Comparison of ENCODE assay signal across 22 cellular contexts in genomic region chr2:46167924-46168323, GRCh38.
DNase-seq lines count a peak whose midpoint lies in the region; ATAC-seq and TF ChIP-seq lines count a peak whose summit lies in the region.
"Had no signal": no experiment of that assay in that cellular context is flagged by ENCODE, and none has a peak within 500 bp of the region (broad histone marks: within the 10 kb centered on the region; RNA-seq: fewer than 3 reads in every experiment).

No MANE protein-coding gene starts in this region.

- H3K79me2 ChIP-seq in mesendoderm (ENCODE audit: control insufficient read depth, insufficient read depth, low read length), result no peaks in the 10 kb centered on the region

- H2AK5ac ChIP-seq in mesendoderm (ENCODE audit: low read length), result no peak overlapping the region

- peaks cover 3% of the 10 kb centered on the region for H3K36me3 Mint-ChIP-seq in type B pancreatic cell
- no peaks in the 10 kb centered on the region for H3K36me3 Mint-ChIP-seq in activated naive CD4-positive, alpha-beta T cell treated with anti-CD3 and anti-CD28 coated beads, Interleukin-2, amount 10 ng/mL, durations not matched to agents 7 days and 5 days
- no peaks in the 10 kb centered on the region for H3K36me3 Mint-ChIP-seq in activated CD4-positive, alpha-beta T cell treated with anti-CD3 and anti-CD28 coated beads, Interleukin-2, amount 10 ng/mL, durations not matched to agents 7 days and 5 days (ENCODE audit: low read depth)

- peak overlapping the region; percentile 32 for H3K27ac Mint-ChIP-seq in type B pancreatic cell
- H3K27ac Mint-ChIP-seq in activated naive CD4-positive, alpha-beta T cell treated with anti-CD3 and anti-CD28 coated beads, Interleukin-2, amount 10 ng/mL, durations not matched to agents 7 days and 5 days, result no peak overlapping the region
- H3K27ac Mint-ChIP-seq in activated CD4-positive, alpha-beta T cell treated with anti-CD3 and anti-CD28 coated beads, Interleukin-2, amount 10 ng/mL, durations not matched to agents 7 days and 5 days, result no peak overlapping the region
- H3K27ac Mint-ChIP-seq: B cell had no signal

- H3K4me1 ChIP-seq in RWPE2 (ENCODE audit: insufficient read depth, poor library complexity, severe bottlenecking) (peaks cover 63% of the 10 kb centered on the region), mesendoderm (ENCODE audit: control insufficient read depth, low read depth, low read length) (peaks cover 2% of the 10 kb centered on the region)

- ATAC-seq in RWPE2 (ENCODE audit: low read depth) (no peak), GM21447 (IDR thresholded peaks at IDR 0.05; ENCODE audit: unreplicated experiment) (no peak)

- H2BK5ac ChIP-seq in mesendoderm (ENCODE audit: low read length), result no peak overlapping the region

- no peaks in the 10 kb centered on the region for H3K27me3 Mint-ChIP-seq in type B pancreatic cell
- H3K27me3 Mint-ChIP-seq in activated naive CD4-positive, alpha-beta T cell treated with anti-CD3 and anti-CD28 coated beads, Interleukin-2, amount 10 ng/mL, durations not matched to agents 7 days and 5 days, result no peaks in the 10 kb centered on the region
- no peaks in the 10 kb centered on the region for H3K27me3 Mint-ChIP-seq in activated CD4-positive, alpha-beta T cell treated with anti-CD3 and anti-CD28 coated beads, Interleukin-2, amount 10 ng/mL, durations not matched to agents 7 days and 5 days
- H3K27me3 Mint-ChIP-seq: B cell had no signal

- H3K27ac ChIP-seq in RWPE2 (ENCODE audit: poor library complexity, severe bottlenecking) (peak overlapping the region; percentile 97), mesendoderm (ENCODE audit: low read depth, low read length) (no peak overlapping the region)
- H3K27ac ChIP-seq: SK-N-MC had no signal

- no peak overlapping the region for H3K4ac ChIP-seq in mesendoderm (ENCODE audit: low read depth, low read length)

- H3K36me3 ChIP-seq in RWPE2 (ENCODE audit: low read depth), result no peaks in the 10 kb centered on the region
- no peaks in the 10 kb centered on the region for H3K36me3 ChIP-seq in mesendoderm (ENCODE audit: control insufficient read depth, insufficient read depth, low read length)

- H2BK15ac ChIP-seq in mesendoderm (replicated peaks; ENCODE audit: low read depth), result no peak overlapping the region

- H3K4me2 ChIP-seq in mesendoderm (ENCODE audit: low read length), result no peak overlapping the region

- H2BK120ac ChIP-seq in mesendoderm (ENCODE audit: low read depth, low read length), result no peak overlapping the region

- no peak overlapping the region for H4K5ac ChIP-seq in mesendoderm (ENCODE audit: low read length)

- H3K23ac ChIP-seq in mesendoderm (ENCODE audit: low read length), result no peak overlapping the region

- H3K79me1 ChIP-seq in mesendoderm (ENCODE audit: low read length), result no peaks in the 10 kb centered on the region

- POLR2A ChIA-PET in activated CD4-positive, alpha-beta T cell treated with anti-CD3 and anti-CD28 coated beads, Interleukin-2, amount 10 ng/mL, durations not matched to agents 7 days and 5 days (lab: Charles Lee), result interaction anchor here (0.7 kb wide), 1 partner anchor 553 kb away, joined by 3 read pairs; no protein-coding TSS in a partner anchor

- H4K8ac ChIP-seq in mesendoderm (ENCODE audit: low read depth, low read length), result no peak overlapping the region

- no peak for TF ChIP-seq CTCF in RWPE2 (IDR thresholded peaks at IDR 0.05; ENCODE audit: poor library complexity, severe bottlenecking)
- TF ChIP-seq CTCF in type B pancreatic cell (conservative IDR thresholded peaks at IDR 0.05), result no peak

- H3K4me3 Mint-ChIP-seq in type B pancreatic cell, result no peak overlapping the region
- H3K4me3 Mint-ChIP-seq in activated naive CD4-positive, alpha-beta T cell treated with anti-CD3 and anti-CD28 coated beads, Interleukin-2, amount 10 ng/mL, durations not matched to agents 7 days and 5 days, result no peak overlapping the region
- H3K4me3 Mint-ChIP-seq in activated CD4-positive, alpha-beta T cell treated with anti-CD3 and anti-CD28 coated beads, Interleukin-2, amount 10 ng/mL, durations not matched to agents 7 days and 5 days, result no peak overlapping the region
- H3K4me3 Mint-ChIP-seq: B cell had no signal

- H3K9me3 ChIP-seq in RWPE2 (ENCODE audit: severe bottlenecking), result no peaks in the 10 kb centered on the region

- no peaks in the 10 kb centered on the region for H3K27me3 ChIP-seq in RWPE2 (ENCODE audit: insufficient read depth, poor library complexity, severe bottlenecking)
- no peaks in the 10 kb centered on the region for H3K27me3 ChIP-seq in mesendoderm (ENCODE audit: insufficient read depth, low read length, poor library complexity)

- H3K9me3 Mint-ChIP-seq in type B pancreatic cell, result no peaks in the 10 kb centered on the region
- H3K9me3 Mint-ChIP-seq in activated naive CD4-positive, alpha-beta T cell treated with anti-CD3 and anti-CD28 coated beads, Interleukin-2, amount 10 ng/mL, durations not matched to agents 7 days and 5 days, result no peaks in the 10 kb centered on the region
- no peaks in the 10 kb centered on the region for H3K9me3 Mint-ChIP-seq in activated CD4-positive, alpha-beta T cell treated with anti-CD3 and anti-CD28 coated beads, Interleukin-2, amount 10 ng/mL, durations not matched to agents 7 days and 5 days

- no peak overlapping the region for H3K9ac ChIP-seq in mesendoderm (ENCODE audit: low read length)

- H3K4me3 ChIP-seq in RWPE2 (ENCODE audit: severe bottlenecking) (no peak overlapping the region), mesendoderm (ENCODE audit: low read length) (no peak overlapping the region)
- H3K4me3 ChIP-seq: SK-N-MC had no signal

- no peak overlapping the region for H3K56ac ChIP-seq in mesendoderm (ENCODE audit: low read length)

- no CpG with 5 or more reads among the region's 3 CpGs for WGBS in mesendoderm (ENCODE audit: extremely low coverage, insufficient coverage, low lambda C conversion rate)

- DNase-seq in EL, result peak; percentile 73
- no peak for DNase-seq in RWPE2 (ENCODE audit: low spot score)
- peak; percentile 31 for DNase-seq in mesendoderm
- no peak for DNase-seq in type B pancreatic cell (ENCODE audit: extremely low spot score, unreplicated experiment)
- no peak for DNase-seq in activated naive CD4-positive, alpha-beta T cell treated with anti-CD3 and anti-CD28 coated beads, Interleukin-2, amount 10 ng/mL, durations not matched to agents 7 days and 5 days
- DNase-seq in activated CD4-positive, alpha-beta T cell treated with anti-CD3 and anti-CD28 coated beads, Interleukin-2, amount 10 ng/mL, durations not matched to agents 7 days and 5 days, result no peak
- DNase-seq: ACHN, COR-L47, GF-D8, GOT3, KG1, NCI-H1048, NCI-H1436 treated with DMSO at 0.1 percent for 48 hours, NCI-H2029 treated with DMSO at 0.1 percent for 48 hours, NCI-H2171 treated with DMSO at 0.1 percent for 48 hours, NCI-H510A, NCI-H774, SHP77, T-helper 1 cell had no signal

- H3K4me1 Mint-ChIP-seq in type B pancreatic cell (ENCODE audit: unreplicated experiment), result peaks cover 31% of the 10 kb centered on the region
- no peaks in the 10 kb centered on the region for H3K4me1 Mint-ChIP-seq in activated naive CD4-positive, alpha-beta T cell treated with anti-CD3 and anti-CD28 coated beads, Interleukin-2, amount 10 ng/mL, durations not matched to agents 7 days and 5 days
- no peaks in the 10 kb centered on the region for H3K4me1 Mint-ChIP-seq in activated CD4-positive, alpha-beta T cell treated with anti-CD3 and anti-CD28 coated beads, Interleukin-2, amount 10 ng/mL, durations not matched to agents 7 days and 5 days
- H3K4me1 Mint-ChIP-seq: B cell had no signal

- no peak overlapping the region for H3K18ac ChIP-seq in mesendoderm (ENCODE audit: low read length)

- CTCF ChIA-PET in activated naive CD4-positive, alpha-beta T cell treated with anti-CD3 and anti-CD28 coated beads, Interleukin-2, amount 10 ng/mL, durations not matched to agents 7 days and 5 days (lab: Charles Lee), result no interaction called here
- CTCF ChIA-PET in activated CD4-positive, alpha-beta T cell treated with anti-CD3 and anti-CD28 coated beads, Interleukin-2, amount 10 ng/mL, durations not matched to agents 7 days and 5 days (lab: Charles Lee), result no interaction called here

Comparison
In these comparisons a context has a peak if more than half of its experiments do, and no peak if none do; other contexts are left out.
1. DNase-seq: peak in EL (single experiment) and mesendoderm (single experiment); none in RWPE2 (single experiment), type B pancreatic cell (single experiment), activated naive CD4-positive, alpha-beta T cell treated with anti-CD3 and anti-CD28 coated beads, Interleukin-2, amount 10 ng/mL, durations not matched to agents 7 days and 5 days (single experiment) and activated CD4-positive, alpha-beta T cell treated with anti-CD3 and anti-CD28 coated beads, Interleukin-2, amount 10 ng/mL, durations not matched to agents 7 days and 5 days (single experiment).